Comparison of ENCODE assay signal across 15 cellular contexts in the genomic region with DNA sequence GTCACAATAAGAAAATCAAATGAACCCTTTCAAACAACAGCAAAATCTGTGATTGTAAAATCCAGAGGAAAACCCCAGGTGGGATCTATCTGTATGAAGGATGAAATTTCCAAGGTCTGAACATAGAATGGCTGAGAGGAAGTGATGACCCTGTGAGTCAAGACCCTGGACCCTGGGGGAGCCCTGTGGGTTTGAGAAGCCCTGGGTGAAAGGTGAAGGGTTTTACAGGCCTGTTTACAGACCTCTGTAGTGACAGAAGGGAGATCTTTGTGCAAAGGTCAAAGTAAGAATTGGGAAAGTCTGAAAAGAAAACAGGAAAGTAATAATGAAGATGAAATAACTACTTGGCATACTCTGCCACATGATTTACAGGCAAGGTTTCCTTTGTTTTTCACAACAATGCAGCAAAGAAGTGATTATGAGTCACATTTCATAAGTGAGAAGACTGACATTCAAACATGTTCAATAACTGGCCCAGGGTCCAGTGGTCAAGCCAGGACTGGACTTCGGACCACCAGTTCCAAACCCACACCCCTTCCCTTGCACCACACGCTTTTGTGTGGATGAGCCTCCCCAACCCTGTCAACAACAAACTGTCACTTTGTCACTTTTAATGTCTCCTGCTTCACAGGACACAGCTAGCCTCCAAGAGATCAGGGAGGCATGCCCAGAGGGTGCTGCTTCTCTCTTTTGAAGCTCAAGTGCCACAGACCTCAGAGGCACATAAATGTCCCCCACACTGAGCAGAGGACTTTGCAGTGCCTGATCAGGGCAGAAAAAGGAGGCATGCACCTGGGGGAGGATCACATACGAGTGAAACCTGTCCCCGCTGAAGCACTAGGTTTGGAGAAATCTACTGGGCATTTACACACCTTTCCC. TPM values are rescaled to one million over a fixed set of nuclear protein-coding genes. Genes with fewer than 3 reads are reported as not detected.
DNase-seq lines count a peak whose midpoint lies in the region; ATAC-seq, FAIRE-seq and TF ChIP-seq lines count a peak whose summit lies in the region.
"Had no signal": no experiment of that assay in that cellular context is flagged by ENCODE, and none has a peak within 500 bp of the region (broad histone marks: within the 10 kb centered on the region; RNA-seq: fewer than 3 reads in every experiment).

No MANE protein-coding gene starts in this region.

- TF ChIP-seq POLR2A in HepG2 (IDR thresholded peaks at IDR 0.05; ENCODE audit: insufficient read depth in 1 of 2, low read depth in 2 of 2, low read length in 2 of 2): no peak

- no peaks in the 10 kb centered on the region for H3K9me3 ChIP-seq in HepG2 (ENCODE audit: low read length)
- H3K9me3 ChIP-seq: MG63 had no signal

- H3K27ac ChIP-seq in HepG2 (ENCODE audit: extremely low read length, insufficient read depth, low read length): peak overlapping the region; percentile 5

- BruUV-seq in HepG2 (replicated peaks; lab: Mats Ljungman, UMichigan): no TSS peak

- CTCF ChIA-PET in HepG2 (lab: Yijun Ruan, JAX; ENCODE audit: low intra/inter-chr PET ratio, low total read pairs): no interaction called here

- no peaks in the 10 kb centered on the region for H3K79me2 ChIP-seq in HepG2 (ENCODE audit: insufficient read depth, low read length)

- POLR2A ChIA-PET in HepG2 (lab: Yijun Ruan, JAX): no interaction called here

- in situ Hi-C loops in HepG2 (cut with HindIII; ENCODE audit: extremely low pct_ligation_motif_present, low pct_unique_long_range_greater_than_20kb): no loop called here

- H3K9ac ChIP-seq in HepG2 (ENCODE audit: insufficient read depth, low read depth, low read length): no peak overlapping the region

- H3K27me3 ChIP-seq in HepG2 (ENCODE audit: control insufficient read depth in 1 of 2, insufficient read depth in 2 of 2, low read length in 2 of 2): peaks cover 0 to 14% of the 10 kb centered on the region in 2 experiments; a peak in 3 of 5 replicates

- TF ChIP-seq EP300 in HepG2 (IDR thresholded peaks at IDR 0.05; ENCODE audit: low read depth in 2 of 2, low read length in 2 of 2) (0 out of 4 replicates have a peak, but pooled peaks of 1 of the 2 experiments have one; percentile 14), HepG2 (CRISPR knock-in tag; IDR thresholded peaks at IDR 0.05; ENCODE audit: borderline replicate concordance) (no peak)

- TF ChIP-seq RAD21 in HepG2 (CRISPR knock-in tag; IDR thresholded peaks at IDR 0.05): no peak

- intact Hi-C loops in HepG2 (cut with micrococcal nuclease; ENCODE audit: unreplicated experiment): no loop called here

- H3K4me2 ChIP-seq in HepG2 (ENCODE audit: low read depth, low read length): peak overlapping the region; percentile 42

- no peaks in the 10 kb centered on the region for H4K20me1 ChIP-seq in HepG2 (ENCODE audit: insufficient read depth, low read length)

- no peak for TF ChIP-seq CTCF in HepG2 (CRISPR knock-in tag; IDR thresholded peaks at IDR 0.05)

- H3K4me3 ChIP-seq in HepG2 (replicated peaks in 1 of 3; ENCODE audit: insufficient read depth in 1 of 3, low read depth in 2 of 3, low read length in 3 of 3): no peak overlapping the region; a peak in 1 of 6 replicates
- H3K4me3 ChIP-seq: MG63 had no signal

- DNase-seq in NAMALWA (ENCODE audit: low spot score) (peak; percentile 49), HepG2 (ENCODE audit: low spot score) (peak; percentile 16), DMS114 treated with DMSO at 0.1 percent for 48 hours (lab: John Stamatoyannopoulos, UW; ENCODE audit: unreplicated experiment) (no peak), hypothalamus (lab: John Stamatoyannopoulos, UW) (no peak), NCI-H1417 (lab: John Stamatoyannopoulos, UW) (no peak)
- DNase-seq: activated CD8-positive, alpha-beta memory T cell treated with anti-CD3 and anti-CD28 coated beads for 24 hours; amniotic stem cell; effector memory CD4-positive, alpha-beta T cell; MG63; NCI-H524 treated with DMSO at 0.1 percent for 48 hours had no signal

- peaks cover 19% of the 10 kb centered on the region for H3K4me1 ChIP-seq in HepG2 (ENCODE audit: insufficient read depth, low read length)

- H2AFZ ChIP-seq in HepG2 (ENCODE audit: low read length): no peak overlapping the region

- WGBS in HepG2 (ENCODE audit: low lambda C conversion rate): 0% methylated on average over 4 of the region's 4 CpGs

- no peak for FAIRE-seq in HepG2 (lab: Jason Lieb, UNC)

- peak; percentile 3 for ATAC-seq in GM18511 (IDR thresholded peaks at IDR 0.05; ENCODE audit: unreplicated experiment)
- ATAC-seq in GM21515 (IDR thresholded peaks at IDR 0.05; ENCODE audit: unreplicated experiment): peak; percentile 4
- ATAC-seq in HepG2: peak; percentile 81
- ATAC-seq in HG03520 (IDR thresholded peaks at IDR 0.05; ENCODE audit: unreplicated experiment): no peak
- ATAC-seq: SK-N-SH treated with all-trans-retinoic acid at 6 μM for 48 hours had no signal

- no peaks in the 10 kb centered on the region for H3K36me3 ChIP-seq in HepG2 (replicated peaks in 1 of 2; ENCODE audit: control insufficient read depth in 1 of 2, insufficient read depth in 2 of 2, low read length in 2 of 2)
- H3K36me3 ChIP-seq: MG63 had no signal

TF ChIP-seq in HepG2, 621 proteins besides CTCF, POLR2A, EP300 and RAD21 (continues in another document):
- no peak for TF ChIP-seq ZBTB38 (CRISPR knock-in tag; IDR thresholded peaks at IDR 0.05)
- peak; percentile 34; the same call in 1 of the 2 replicates for TF ChIP-seq ZNF607 (CRISPR knock-in tag; IDR thresholded peaks at IDR 0.05; ENCODE audit: borderline replicate concordance)
- no peak for TF ChIP-seq TCF7 (IDR thresholded peaks at IDR 0.05; ENCODE audit: low read depth)
- TF ChIP-seq, protein P1, sequence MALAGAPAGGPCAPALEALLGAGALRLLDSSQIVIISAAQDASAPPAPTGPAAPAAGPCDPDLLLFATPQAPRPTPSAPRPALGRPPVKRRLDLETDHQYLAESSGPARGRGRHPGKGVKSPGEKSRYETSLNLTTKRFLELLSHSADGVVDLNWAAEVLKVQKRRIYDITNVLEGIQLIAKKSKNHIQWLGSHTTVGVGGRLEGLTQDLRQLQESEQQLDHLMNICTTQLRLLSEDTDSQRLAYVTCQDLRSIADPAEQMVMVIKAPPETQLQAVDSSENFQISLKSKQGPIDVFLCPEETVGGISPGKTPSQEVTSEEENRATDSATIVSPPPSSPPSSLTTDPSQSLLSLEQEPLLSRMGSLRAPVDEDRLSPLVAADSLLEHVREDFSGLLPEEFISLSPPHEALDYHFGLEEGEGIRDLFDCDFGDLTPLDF (CRISPR knock-in tag; IDR thresholded peaks at IDR 0.05): no peak
- TF ChIP-seq SAFB2 (CRISPR knock-in tag; IDR thresholded peaks at IDR 0.05; ENCODE audit: borderline replicate concordance, low read depth): no peak

RNA-seq across cellular contexts. Expression of a gene that starts 21.5 kb away (rescaled TPM):
- not detected in 2 replicates for total RNA-seq in HepG2 (2016; rRNA removed; fragmentation: Illumina TruSeq; extraction: Trizol)
- not detected in 2 replicates for total RNA-seq in HepG2 (2016; cell fraction: cytosol; rRNA removed; fragmentation: Illumina TruSeq; extraction: Trizol; ENCODE audit: low read depth)
- not detected in 2 replicates for total RNA-seq in HepG2 (2016; cell fraction: insoluble cytoplasmic fraction; rRNA removed; fragmentation: Illumina TruSeq; extraction: Trizol)
- not detected in 2 replicates for total RNA-seq in HepG2 (2016; cell fraction: membrane; rRNA removed; fragmentation: Illumina TruSeq; extraction: Trizol)
- total RNA-seq in HepG2 (2016; cell fraction: nucleus; rRNA removed; fragmentation: Illumina TruSeq; extraction: Trizol): not detected in 2 replicates
- polyA plus RNA-seq in HepG2 (2011; rRNA removed): not detected in 2 replicates
- polyA plus RNA-seq in HepG2 (2011; cell fraction: cytosol; rRNA removed): not detected in 2 replicates
- polyA plus RNA-seq in HepG2 (2011; cell fraction: nucleus; rRNA removed): not detected in 2 replicates
- polyA plus RNA-seq in HepG2 (2012): not detected in 2 replicates
- not detected in 2 replicates for polyA plus RNA-seq in HepG2 (2016; cell fraction: cytosol; fragmentation: Illumina TruSeq; extraction: Trizol; ENCODE audit: low read depth)
- polyA plus RNA-seq in HepG2 (2016; cell fraction: insoluble cytoplasmic fraction; fragmentation: Illumina TruSeq; extraction: Trizol; ENCODE audit: low read depth): not detected in 2 replicates
- polyA plus RNA-seq in HepG2 (2016; cell fraction: membrane; fragmentation: Illumina TruSeq; extraction: Trizol; ENCODE audit: low read depth): not detected in 2 replicates
- polyA plus RNA-seq in HepG2 (2016; cell fraction: nucleus; fragmentation: Illumina TruSeq; extraction: Trizol; ENCODE audit: insufficient read depth, low read depth): not detected in 2 replicates
- not detected in 2 replicates for polyA minus RNA-seq in HepG2 (2011; rRNA and poly(A)+ RNA removed; ENCODE audit: low replicate concordance)
- not detected in 2 replicates for polyA minus RNA-seq in HepG2 (2011; cell fraction: cytosol; rRNA and poly(A)+ RNA removed)
- not detected in 2 replicates for polyA minus RNA-seq in HepG2 (2011; cell fraction: nucleus; rRNA and poly(A)+ RNA removed)

RNA-seq across cellular contexts. Expression of a gene that starts 54.6 kb away (rescaled TPM):
- not detected in 2 replicates for total RNA-seq in HepG2 (2016; rRNA removed; fragmentation: Illumina TruSeq; extraction: Trizol)
- total RNA-seq in HepG2 (2016; cell fraction: cytosol; rRNA removed; fragmentation: Illumina TruSeq; extraction: Trizol; ENCODE audit: low read depth): not detected in 2 replicates
- not detected in 2 replicates for total RNA-seq in HepG2 (2016; cell fraction: insoluble cytoplasmic fraction; rRNA removed; fragmentation: Illumina TruSeq; extraction: Trizol)
- not detected in 2 replicates for total RNA-seq in HepG2 (2016; cell fraction: membrane; rRNA removed; fragmentation: Illumina TruSeq; extraction: Trizol)
- total RNA-seq in HepG2 (2016; cell fraction: nucleus; rRNA removed; fragmentation: Illumina TruSeq; extraction: Trizol): not detected in 2 replicates
- polyA plus RNA-seq in HepG2 (2011; rRNA removed): not detected in 2 replicates
- polyA plus RNA-seq in HepG2 (2011; cell fraction: cytosol; rRNA removed): not detected in 2 replicates
- polyA plus RNA-seq in HepG2 (2011; cell fraction: nucleus; rRNA removed): not detected in 2 replicates
- polyA plus RNA-seq in HepG2 (2012): 0.09 TPM in 1 of 2 replicates, not detected in the other
- polyA plus RNA-seq in HepG2 (2016; cell fraction: cytosol; fragmentation: Illumina TruSeq; extraction: Trizol; ENCODE audit: low read depth): not detected in 2 replicates
- polyA plus RNA-seq in HepG2 (2016; cell fraction: insoluble cytoplasmic fraction; fragmentation: Illumina TruSeq; extraction: Trizol; ENCODE audit: low read depth): not detected in 2 replicates
- not detected in 2 replicates for polyA plus RNA-seq in HepG2 (2016; cell fraction: membrane; fragmentation: Illumina TruSeq; extraction: Trizol; ENCODE audit: low read depth)
- not detected in 2 replicates for polyA plus RNA-seq in HepG2 (2016; cell fraction: nucleus; fragmentation: Illumina TruSeq; extraction: Trizol; ENCODE audit: insufficient read depth, low read depth)
- not detected in 2 replicates for polyA minus RNA-seq in HepG2 (2011; rRNA and poly(A)+ RNA removed; ENCODE audit: low replicate concordance)
- polyA minus RNA-seq in HepG2 (2011; cell fraction: cytosol; rRNA and poly(A)+ RNA removed): not detected in 2 replicates
- not detected in 2 replicates for polyA minus RNA-seq in HepG2 (2011; cell fraction: nucleus; rRNA and poly(A)+ RNA removed)
- total RNA-seq: H4 had no signal

Comparison
In these comparisons a context has a peak if more than half of its experiments do, and no peak if none do; other contexts are left out.
1. DNase-seq: peak in NAMALWA (single experiment) and HepG2 (single experiment); none in DMS114 treated with DMSO at 0.1 percent for 48 hours (single experiment), hypothalamus (0 of 51) and NCI-H1417 (0 of 3).